Comparison of ENCODE assay signal across 8 cellular contexts in the genomic region with DNA sequence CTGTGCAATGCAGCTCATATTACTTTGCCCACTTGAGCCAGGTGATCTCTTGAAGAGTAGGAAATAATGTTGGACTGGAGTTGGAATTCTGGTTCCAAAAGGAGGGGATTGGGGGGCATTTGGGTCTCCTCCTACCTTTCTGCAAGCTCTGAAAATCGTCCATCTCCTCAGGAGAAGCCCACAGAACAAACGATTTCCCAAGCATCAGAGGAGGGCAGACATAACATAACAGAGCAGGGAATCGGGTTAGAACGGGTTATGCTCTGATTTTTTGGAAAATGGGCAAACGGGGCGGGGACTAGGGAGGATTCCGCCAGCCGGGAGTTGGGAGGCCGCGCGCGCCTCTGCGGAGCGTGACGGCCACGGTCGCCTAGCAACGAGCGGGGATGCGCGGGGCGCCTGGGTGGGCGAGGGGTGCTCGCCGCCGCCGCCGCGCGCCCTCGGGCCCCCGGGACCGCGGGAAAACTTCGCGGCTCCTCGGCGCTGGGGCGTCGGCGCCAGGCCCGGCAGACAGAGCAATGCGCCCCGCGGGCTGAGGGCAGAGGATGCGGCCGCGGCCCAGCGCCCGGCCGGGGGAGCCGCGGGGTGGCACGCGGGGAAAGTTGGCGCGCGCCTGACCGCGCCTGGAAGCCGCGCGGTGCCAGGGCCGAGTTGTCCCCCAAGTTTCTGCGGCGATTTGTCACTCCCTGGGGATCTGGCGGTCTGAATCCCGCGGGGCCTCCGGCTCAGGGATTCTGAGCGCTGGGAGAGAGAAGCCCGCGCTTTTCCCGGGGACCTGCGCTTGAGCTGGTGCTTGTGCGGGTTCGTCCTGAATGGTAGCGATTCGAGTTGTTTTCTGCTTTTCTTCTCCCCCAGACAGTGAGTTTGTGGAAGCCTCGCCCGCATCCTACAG. TPM values are rescaled to one million over a fixed set of nuclear protein-coding genes. Genes with fewer than 3 reads are reported as not detected.
DNase-seq lines count a peak whose midpoint lies in the region; ATAC-seq and TF ChIP-seq lines count a peak whose summit lies in the region.

No MANE protein-coding gene starts in this region.

- WGBS in smooth muscle cell (ENCODE audit: low lambda C conversion rate) = 2% methylated on average over 69 of the region's 81 CpGs

- H3K79me2 ChIP-seq in smooth muscle cell (ENCODE audit: low read depth) = no peaks in the 10 kb centered on the region

- no peak overlapping the region for H3K27ac Mint-ChIP-seq in activated CD8-positive, alpha-beta memory T cell treated with anti-CD3 and anti-CD28 coated beads, Interleukin-2, amount 10 ng/mL, durations not matched to agents 7 days and 5 days

- CTCF ChIA-PET in activated CD8-positive, alpha-beta memory T cell treated with anti-CD3 and anti-CD28 coated beads, Interleukin-2, amount 10 ng/mL, durations not matched to agents 7 days and 5 days (lab: Charles Lee) = no interaction called here

- peaks cover 43% of the 10 kb centered on the region for H3K27me3 Mint-ChIP-seq in activated CD8-positive, alpha-beta memory T cell treated with anti-CD3 and anti-CD28 coated beads, Interleukin-2, amount 10 ng/mL, durations not matched to agents 7 days and 5 days

- H3K4me3 ChIP-seq in brain microvascular endothelial cell (ENCODE audit: low read depth, low read length) = peak overlapping the region; percentile 60
- H3K4me3 ChIP-seq in smooth muscle cell = peak overlapping the region; percentile 59

- H3F3A ChIP-seq in smooth muscle cell (ENCODE audit: low read depth) = no peaks in the 10 kb centered on the region

- peak overlapping the region; percentile 33 for H3K9ac ChIP-seq in smooth muscle cell (ENCODE audit: low read depth)

- peak overlapping the region; percentile 94 for H3K4me2 ChIP-seq in smooth muscle cell

- no peaks in the 10 kb centered on the region for H3K9me3 Mint-ChIP-seq in activated CD8-positive, alpha-beta memory T cell treated with anti-CD3 and anti-CD28 coated beads, Interleukin-2, amount 10 ng/mL, durations not matched to agents 7 days and 5 days (ENCODE audit: low read depth)

- peaks cover under 1% of the 10 kb centered on the region for H3K4me1 ChIP-seq in smooth muscle cell (ENCODE audit: low read depth)

- no peaks in the 10 kb centered on the region for H3K36me3 ChIP-seq in brain microvascular endothelial cell (replicated peaks)
- no peaks in the 10 kb centered on the region for H3K36me3 ChIP-seq in smooth muscle cell (ENCODE audit: low read depth)

- peak; percentile 20 for ATAC-seq in activated CD8-positive, alpha-beta memory T cell treated with anti-CD3 and anti-CD28 coated beads, Interleukin-2, amount 10 ng/mL, durations not matched to agents 7 days and 5 days
- no peak for ATAC-seq in HG03135 (IDR thresholded peaks at IDR 0.05; ENCODE audit: unreplicated experiment)
- ATAC-seq in HG03025 (IDR thresholded peaks at IDR 0.05; ENCODE audit: low FRiP score, unreplicated experiment) = no peak

- in situ Hi-C loops in brain microvascular endothelial cell (cut with HindIII; ENCODE audit: low pct_ligation_motif_present, low sequenced_read_pairs) = no loop called here

- H3K36me3 Mint-ChIP-seq in activated CD8-positive, alpha-beta memory T cell treated with anti-CD3 and anti-CD28 coated beads, Interleukin-2, amount 10 ng/mL, durations not matched to agents 7 days and 5 days = no peaks in the 10 kb centered on the region

- peak overlapping the region; percentile 61 for H3K4me3 Mint-ChIP-seq in activated CD8-positive, alpha-beta memory T cell treated with anti-CD3 and anti-CD28 coated beads, Interleukin-2, amount 10 ng/mL, durations not matched to agents 7 days and 5 days

- no peaks in the 10 kb centered on the region for H3K27me3 ChIP-seq in brain microvascular endothelial cell (replicated peaks)
- H3K27me3 ChIP-seq in smooth muscle cell (ENCODE audit: low read depth) = no peaks in the 10 kb centered on the region

- peak overlapping the region; percentile 66 for H2AFZ ChIP-seq in smooth muscle cell (ENCODE audit: low read depth)

- no peaks in the 10 kb centered on the region for H4K20me1 ChIP-seq in smooth muscle cell (ENCODE audit: low read depth)

- peaks cover 10% of the 10 kb centered on the region for H3K4me1 Mint-ChIP-seq in activated CD8-positive, alpha-beta memory T cell treated with anti-CD3 and anti-CD28 coated beads, Interleukin-2, amount 10 ng/mL, durations not matched to agents 7 days and 5 days

- H3K9me3 ChIP-seq in smooth muscle cell (replicated peaks; ENCODE audit: low read depth) = no peaks in the 10 kb centered on the region

- TF ChIP-seq CTCF in brain microvascular endothelial cell (IDR thresholded peaks at IDR 0.05; ENCODE audit: low read depth, low read length, missing control alignments) (no peak), smooth muscle cell (IDR thresholded peaks at IDR 0.05; ENCODE audit: borderline replicate concordance, insufficient read depth, poor library complexity, severe bottlenecking) (no peak)

- DNase-seq in activated CD8-positive, alpha-beta memory T cell treated with anti-CD3 and anti-CD28 coated beads, Interleukin-2, amount 10 ng/mL, durations not matched to agents 7 days and 5 days = no peak
- no peak for DNase-seq in activated CD8-positive, alpha-beta memory T cell treated with anti-CD3 and anti-CD28 coated beads, Interleukin-2, amount 50 U/mL, for 4 hours
- DNase-seq in NCI-H2227 (lab: John Stamatoyannopoulos, UW; ENCODE audit: unreplicated experiment) = peak; percentile 76
- no peak for DNase-seq in brain microvascular endothelial cell
- peak; percentile 66 for DNase-seq in islet precursor cell
- DNase-seq in smooth muscle cell (lab: John Stamatoyannopoulos, UW; ENCODE audit: unreplicated experiment) = no peak

- H3K27ac ChIP-seq in brain microvascular endothelial cell = no peak overlapping the region
- no peak overlapping the region for H3K27ac ChIP-seq in smooth muscle cell (ENCODE audit: low read depth)

RNA-seq across cellular contexts. Expression of a gene that starts 27.8 kb away (rescaled TPM):
- total RNA-seq in activated CD8-positive, alpha-beta memory T cell treated with anti-CD3 and anti-CD28 coated beads, Interleukin-2, amount 10 ng/mL, durations not matched to agents 7 days and 5 days = 1 to 10 TPM; 3.9 to 4.6 TPM
- total RNA-seq in smooth muscle cell = 61.0 and 63.5 TPM in 2 replicates
- polyA plus RNA-seq in smooth muscle cell = 23.4 and 23.8 TPM in 2 replicates

Comparison
In these comparisons a context has a peak if more than half of its experiments do, and no peak if none do; other contexts are left out.
1. DNase-seq: peak in NCI-H2227 (single experiment) and islet precursor cell (single experiment); none in activated CD8-positive, alpha-beta memory T cell treated with anti-CD3 and anti-CD28 coated beads, Interleukin-2, amount 10 ng/mL, durations not matched to agents 7 days and 5 days (single experiment), activated CD8-positive, alpha-beta memory T cell treated with anti-CD3 and anti-CD28 coated beads, Interleukin-2, amount 50 U/mL, for 4 hours (single experiment), brain microvascular endothelial cell (single experiment) and smooth muscle cell (single experiment).
2. RNA of a gene that starts 27.8 kb away (total RNA-seq): 61.0 to 63.5 TPM in smooth muscle cell; 3.9 to 4.6 TPM in activated CD8-positive, alpha-beta memory T cell treated with anti-CD3 and anti-CD28 coated beads, Interleukin-2, amount 10 ng/mL, durations not matched to agents 7 days and 5 days; every median in the first group is over 10 times any median in the second.